26 cellular contexts compared by ENCODE assay signal in genomic region chr2:100009743-100010142, GRCh38.
DNase-seq lines count a peak whose midpoint lies in the region; ATAC-seq and TF ChIP-seq lines count a peak whose summit lies in the region.
"Had no signal": no experiment of that assay in that cellular context is flagged by ENCODE, and none has a peak within 500 bp of the region (broad histone marks: within the 10 kb centered on the region; RNA-seq: fewer than 3 reads in every experiment).

No MANE protein-coding gene starts in this region.

- H3K27me3 ChIP-seq in vagina = no peaks in the 10 kb centered on the region
- H3K27me3 ChIP-seq: body of pancreas, foreskin keratinocyte, hepatocyte had no signal

- H3K4me3 ChIP-seq in vagina = no peak overlapping the region
- H3K4me3 ChIP-seq: body of pancreas, hepatocyte, thoracic aorta had no signal

- peak overlapping the region; percentile 87 for H3K27ac Mint-ChIP-seq in chondrocyte (ENCODE audit: unreplicated experiment)
- peak overlapping the region; percentile 44 to 64 (median 64) for H3K27ac Mint-ChIP-seq in nephron
- H3K27ac Mint-ChIP-seq: stimulated activated naive CD8-positive, alpha-beta T cell treated with anti-CD3 and anti-CD28 coated beads, Interleukin-15, Interleukin-2, amounts not matched to agents 100 ng/mL and 50 ng/mL, for 24 hours had no signal

- DNase-seq in SIG-M5 treated with dmso at 0.1 percent for 504 hours (lab: John Stamatoyannopoulos, UW; ENCODE audit: unreplicated experiment) (peak; percentile 7), SIG-M5 (lab: John Stamatoyannopoulos, UW) (no peak), chondrocyte (ENCODE audit: low spot score) (no peak), NCI-H748 (lab: John Stamatoyannopoulos, UW; ENCODE audit: unreplicated experiment) (no peak), vagina (ENCODE audit: extremely low spot score in 2 of 2) (no peak)
- DNase-seq: activated CD4-positive, alpha-beta T cell treated with anti-CD3 and anti-CD28 coated beads for 48 hours; activated naive CD4-positive, alpha-beta T cell; activated T-cell treated with anti-CD3 and anti-CD28 coated beads, Interleukin-2, amount 50 U/mL, for 48 hours; body of pancreas; DMS153; effector CD4-positive, alpha-beta T cell; erythroblast; left cardiac atrium; mammary epithelial cell; NCI-H1417 treated with DMSO at 0.1 percent for 48 hours; NCI-H2081; NCI-H345; NCI-H774; nucleus accumbens had no signal

- intact Hi-C loops in vagina (cut with DNase I) = no loop called here

- H3K4me3 Mint-ChIP-seq in chondrocyte (ENCODE audit: unreplicated experiment) (no peak overlapping the region), nephron (no peak overlapping the region)
- H3K4me3 Mint-ChIP-seq: stimulated activated naive CD8-positive, alpha-beta T cell treated with anti-CD3 and anti-CD28 coated beads, Interleukin-15, Interleukin-2, amounts not matched to agents 100 ng/mL and 50 ng/mL, for 24 hours had no signal

- H3K4me1 Mint-ChIP-seq in chondrocyte (ENCODE audit: low read depth) = peaks cover 86% of the 10 kb centered on the region
- H3K4me1 Mint-ChIP-seq in nephron = peaks cover 71% of the 10 kb centered on the region

- no peaks in the 10 kb centered on the region for H3K9me3 Mint-ChIP-seq in chondrocyte (ENCODE audit: low read depth)
- no peaks in the 10 kb centered on the region for H3K9me3 Mint-ChIP-seq in nephron
- H3K9me3 Mint-ChIP-seq: stimulated activated naive CD8-positive, alpha-beta T cell treated with anti-CD3 and anti-CD28 coated beads, Interleukin-15, Interleukin-2, amounts not matched to agents 100 ng/mL and 50 ng/mL, for 24 hours had no signal

- H3K27ac ChIP-seq in vagina = no peak overlapping the region
- H3K27ac ChIP-seq: body of pancreas, foreskin keratinocyte, hepatocyte, thoracic aorta had no signal

- no peaks in the 10 kb centered on the region for H3K36me3 ChIP-seq in vagina

- H3K9me3 ChIP-seq in vagina = no peaks in the 10 kb centered on the region
- H3K9me3 ChIP-seq: body of pancreas, thoracic aorta had no signal

- no peaks in the 10 kb centered on the region for H3K27me3 Mint-ChIP-seq in chondrocyte (ENCODE audit: low read depth)
- H3K27me3 Mint-ChIP-seq in nephron (ENCODE audit: low read depth) = no peaks in the 10 kb centered on the region
- H3K27me3 Mint-ChIP-seq: stimulated activated naive CD8-positive, alpha-beta T cell treated with anti-CD3 and anti-CD28 coated beads, Interleukin-15, Interleukin-2, amounts not matched to agents 100 ng/mL and 50 ng/mL, for 24 hours had no signal

- peaks cover 4% of the 10 kb centered on the region for H3K4me1 ChIP-seq in vagina
- H3K4me1 ChIP-seq: body of pancreas, foreskin keratinocyte had no signal

- TF ChIP-seq CTCF in chondrocyte (IDR thresholded peaks at IDR 0.05) (no peak), nephron (IDR thresholded peaks at IDR 0.05; ENCODE audit: unreplicated experiment in 3 of 3) (no peak), vagina (IDR thresholded peaks at IDR 0.05) (no peak)

- ATAC-seq in GM21723 (IDR thresholded peaks at IDR 0.05; ENCODE audit: unreplicated experiment) (no peak), GM19023 (IDR thresholded peaks at IDR 0.05; ENCODE audit: unreplicated experiment) (no peak)
- ATAC-seq: body of pancreas, foreskin keratinocyte, left cardiac atrium had no signal

- no peak for TF ChIP-seq POLR2A in vagina (IDR thresholded peaks at IDR 0.05)

- H3K36me3 Mint-ChIP-seq in chondrocyte (ENCODE audit: low read depth) (peaks cover 26% of the 10 kb centered on the region), nephron (ENCODE audit: low read depth) (peaks cover 50% of the 10 kb centered on the region)
